Comparison of ENCODE assay signal across 10 cellular contexts in genomic region chr6:112232845-112233256, GRCh38. TPM values are rescaled to one million over a fixed set of nuclear protein-coding genes. Genes with fewer than 3 reads are reported as not detected.
DNase-seq lines count a peak whose midpoint lies in the region; ATAC-seq and TF ChIP-seq lines count a peak whose summit lies in the region.
"Had no signal": no experiment of that assay in that cellular context is flagged by ENCODE, and none has a peak within 500 bp of the region (broad histone marks: within the 10 kb centered on the region; RNA-seq: fewer than 3 reads in every experiment).

No MANE protein-coding gene starts in this region.

- H3K9me3 ChIP-seq in colonic mucosa (no peaks in the 10 kb centered on the region), suprapubic skin (no peaks in the 10 kb centered on the region)

- DNase-seq in NCI-H2029 (lab: John Stamatoyannopoulos, UW) (peak; percentile 60), colonic mucosa (no peak), left lobe of liver (ENCODE audit: low spot score) (no peak), suprapubic skin (ENCODE audit: low spot score in 2 of 2) (no peak), HuH-7.5 (ENCODE audit: low spot score) (no peak)
- DNase-seq in stimulated activated CD4-positive, alpha-beta T cell treated with anti-CD3 and anti-CD28 coated beads, Interleukin-12 subunit alpha, Interleukin-12 subunit beta, amount 100 ng/mL, for 4 hours = no peak
- DNase-seq: KBM-7; NK-92 treated with Interleukin-12 subunit alpha and Interleukin-12 subunit beta, amount 100 ng/mL, for 24 hours had no signal

- H3K4me1 ChIP-seq in colonic mucosa (no peaks in the 10 kb centered on the region), suprapubic skin (peaks cover 39% of the 10 kb centered on the region)

- no peak for TF ChIP-seq EP300 in suprapubic skin (IDR thresholded peaks at IDR 0.05)

- H3K36me3 ChIP-seq in colonic mucosa (no peaks in the 10 kb centered on the region), suprapubic skin (no peaks in the 10 kb centered on the region)

- H3K4me3 ChIP-seq in colonic mucosa (no peak overlapping the region), suprapubic skin (no peak overlapping the region)

- H3K27me3 ChIP-seq in colonic mucosa = no peaks in the 10 kb centered on the region
- no peaks in the 10 kb centered on the region for H3K27me3 ChIP-seq in suprapubic skin

- WGBS in suprapubic skin = 23% methylated on average over 5 of the region's 5 CpGs

- no peak for TF ChIP-seq CTCF in colonic mucosa (IDR thresholded peaks at IDR 0.05)
- TF ChIP-seq CTCF in suprapubic skin (IDR thresholded peaks at IDR 0.05) = no peak

- ATAC-seq in left lobe of liver (peak; percentile 73), HG02571 (IDR thresholded peaks at IDR 0.05; ENCODE audit: unreplicated experiment) (no peak), GM18907 (IDR thresholded peaks at IDR 0.05; ENCODE audit: unreplicated experiment) (no peak)

- peak overlapping the region; percentile 53 for H3K27ac ChIP-seq in colonic mucosa
- peak overlapping the region; percentile 81 for H3K27ac ChIP-seq in suprapubic skin

- TF ChIP-seq POLR2A in suprapubic skin (IDR thresholded peaks at IDR 0.05) = no peak

- H3K9ac ChIP-seq in colonic mucosa (ENCODE audit: low read depth in 2 of 2, low read length in 2 of 2) = no peak overlapping the region

- intact Hi-C loops in colonic mucosa (cut with DNase I) = no loop called here

RNA-seq across cellular contexts. Expression of gene LAMA4, which starts 21.5 kb away (rescaled TPM):
- 10 to 100 TPM; 15.8 to 35.1 TPM for total RNA-seq in colonic mucosa
- 2.8 TPM for total RNA-seq in left lobe of liver
- total RNA-seq in suprapubic skin = 10 to 100 TPM; 10.4 to 44.0 (median 23.6) TPM
